8 cellular contexts compared by ENCODE assay signal in the genomic region with DNA sequence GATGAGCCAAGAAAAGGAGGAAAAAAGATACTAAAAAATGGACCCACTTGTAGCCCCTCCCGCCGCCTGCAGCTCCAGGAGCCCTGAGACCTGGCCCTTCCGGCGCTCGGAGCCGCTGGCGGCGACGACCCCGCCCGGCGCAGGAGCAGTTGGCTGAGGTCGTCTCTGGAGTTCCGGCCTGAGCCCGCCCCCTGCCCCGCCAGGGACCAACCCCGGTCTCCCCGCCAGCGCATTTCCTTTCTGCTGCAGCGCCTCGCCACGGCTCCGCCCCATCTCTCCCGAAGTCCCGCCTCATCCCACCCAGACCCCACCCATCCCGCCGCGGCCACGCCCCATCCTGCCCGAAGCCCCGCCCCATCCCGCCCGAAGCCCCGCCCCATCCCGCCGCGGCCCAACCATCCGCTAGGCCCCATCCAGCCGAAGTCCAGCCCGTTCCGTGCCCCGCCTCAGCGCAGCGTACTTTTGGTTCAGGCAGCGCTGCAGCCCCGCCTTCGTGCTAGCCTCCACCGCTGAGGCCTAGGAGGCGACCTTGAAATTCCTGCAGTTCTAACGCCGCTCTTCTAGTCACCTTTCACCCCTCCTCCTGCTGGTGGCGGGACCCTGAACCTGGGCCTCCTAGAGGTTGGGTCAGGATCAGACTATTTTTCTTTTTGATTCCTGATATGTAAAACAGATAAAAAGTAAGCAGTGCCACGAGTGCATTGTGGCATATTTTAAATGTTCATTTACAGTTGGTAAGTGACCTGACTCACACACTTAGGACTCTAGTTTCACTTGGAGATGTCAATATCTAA. TPM values are rescaled to one million over a fixed set of nuclear protein-coding genes. Genes with fewer than 3 reads are reported as not detected.
DNase-seq lines count a peak whose midpoint lies in the region; ATAC-seq and TF ChIP-seq lines count a peak whose summit lies in the region.

TSS of gene STN1 (minus strand) at position 132 of the 794 bp plus-strand sequence. CDS start 590 bp downstream, outside the sequence.

- H3K27ac ChIP-seq in C4-2B (peak within 1 kb of the TSS; percentile 91), liver (ENCODE audit: low read depth in 1 of 2, low read length in 2 of 2) (peak within 1 kb of the TSS; percentile 96)

- no peaks in the 10 kb centered on the region for H3K27me3 ChIP-seq in liver (ENCODE audit: control insufficient read depth in 4 of 4, insufficient read depth in 4 of 4, low read length in 3 of 4)

- peaks cover 3 to 26% (median 13%) of the 10 kb centered on the region in 4 donors for H3K4me1 ChIP-seq in liver (ENCODE audit: control insufficient read depth in 4 of 4, insufficient read depth in 4 of 4, low read length in 3 of 4)

- peak within 1 kb of the TSS; percentile 58 to 96 (median 95) for H3K4me3 ChIP-seq in liver (ENCODE audit: low read depth in 1 of 3, low read length in 3 of 3)

- DNase-seq in NCI-H748 treated with DMSO at 0.1 percent for 48 hours (lab: John Stamatoyannopoulos, UW) (peak; percentile 84), dermis blood vessel endothelial cell (peak; percentile 98)
- peak; percentile 91 to 93 for DNase-seq in activated CD4-positive, alpha-beta T cell treated with anti-CD3 and anti-CD28 coated beads, Interleukin-2, amount 50 U/mL, for 4 hours
- peak; percentile 97 for DNase-seq in stimulated activated CD4-positive, alpha-beta T cell treated with anti-CD3 and anti-CD28 coated beads, Interleukin-4, amount 100 ng/mL, for 24 hours

- H3K9me3 ChIP-seq in liver (ENCODE audit: control insufficient read depth in 4 of 4, low read length in 3 of 4): no peaks in the 10 kb centered on the region

- ATAC-seq in GM19372 (IDR thresholded peaks at IDR 0.05; ENCODE audit: low read depth, unreplicated experiment) (peak; percentile 94), HG03558 (IDR thresholded peaks at IDR 0.05; ENCODE audit: extremely low read depth, unreplicated experiment) (peak; percentile 76)

- no peaks in the 10 kb centered on the region for H3K36me3 ChIP-seq in liver (ENCODE audit: control insufficient read depth in 4 of 4, insufficient read depth in 3 of 4, low read depth in 1 of 4, low read length in 3 of 4)

- WGBS in liver: under 1% methylated on average over 53 of the region's 53 CpGs

- peak within 1 kb of the TSS; percentile 85 to 93 for H3K9ac ChIP-seq in liver (ENCODE audit: low read depth in 1 of 2, low read length in 2 of 2)

- peak; percentile 26 for TF ChIP-seq CTCF in C4-2B (conservative IDR thresholded peaks at IDR 0.05)
- TF ChIP-seq CTCF in liver (IDR thresholded peaks at IDR 0.05; ENCODE audit: low read depth, low read length, missing input control): peak; percentile 28

- TF ChIP-seq RAD21 in liver (IDR thresholded peaks at IDR 0.05): peak; percentile 17 to 43

TF ChIP-seq in liver, 16 proteins besides CTCF, POLR2A, EP300 and RAD21:
- TF ChIP-seq JUND (IDR thresholded peaks at IDR 0.05) (no peak), GABPA (IDR thresholded peaks at IDR 0.05 in 1 of 2, conservative IDR thresholded peaks at IDR 0.05 in 1 of 2) (peak; percentile 49 to 83), FOXA2 (IDR thresholded peaks at IDR 0.05) (no peak), MAX (IDR thresholded peaks at IDR 0.05) (no peak), RXRA (IDR thresholded peaks at IDR 0.05) (peak; percentile 39 to 71), SP1 (IDR thresholded peaks at IDR 0.05) (peak; percentile 96), HNF4A (conservative IDR thresholded peaks at IDR 0.05) (peak; percentile 72 to 76), TAF1 (conservative IDR thresholded peaks at IDR 0.05) (peak; percentile 58), FOXA1 (IDR thresholded peaks at IDR 0.05) (no peak), EGR1 (IDR thresholded peaks at IDR 0.05; ENCODE audit: low read depth in 2 of 2) (no peak), REST (IDR thresholded peaks at IDR 0.05) (peak; percentile 77), HNF4G (IDR thresholded peaks at IDR 0.05) (peak; percentile 64), YY1 (IDR thresholded peaks at IDR 0.05) (peak; percentile 26), NR2F2 (IDR thresholded peaks at IDR 0.05) (peak; percentile 88)
- TF ChIP-seq, protein P1, sequence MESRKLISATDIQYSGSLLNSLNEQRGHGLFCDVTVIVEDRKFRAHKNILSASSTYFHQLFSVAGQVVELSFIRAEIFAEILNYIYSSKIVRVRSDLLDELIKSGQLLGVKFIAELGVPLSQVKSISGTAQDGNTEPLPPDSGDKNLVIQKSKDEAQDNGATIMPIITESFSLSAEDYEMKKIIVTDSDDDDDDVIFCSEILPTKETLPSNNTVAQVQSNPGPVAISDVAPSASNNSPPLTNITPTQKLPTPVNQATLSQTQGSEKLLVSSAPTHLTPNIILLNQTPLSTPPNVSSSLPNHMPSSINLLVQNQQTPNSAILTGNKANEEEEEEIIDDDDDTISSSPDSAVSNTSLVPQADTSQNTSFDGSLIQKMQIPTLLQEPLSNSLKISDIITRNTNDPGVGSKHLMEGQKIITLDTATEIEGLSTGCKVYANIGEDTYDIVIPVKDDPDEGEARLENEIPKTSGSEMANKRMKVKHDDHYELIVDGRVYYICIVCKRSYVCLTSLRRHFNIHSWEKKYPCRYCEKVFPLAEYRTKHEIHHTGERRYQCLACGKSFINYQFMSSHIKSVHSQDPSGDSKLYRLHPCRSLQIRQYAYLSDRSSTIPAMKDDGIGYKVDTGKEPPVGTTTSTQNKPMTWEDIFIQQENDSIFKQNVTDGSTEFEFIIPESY (IDR thresholded peaks at IDR 0.05): no peak
- TF ChIP-seq, protein P2, sequence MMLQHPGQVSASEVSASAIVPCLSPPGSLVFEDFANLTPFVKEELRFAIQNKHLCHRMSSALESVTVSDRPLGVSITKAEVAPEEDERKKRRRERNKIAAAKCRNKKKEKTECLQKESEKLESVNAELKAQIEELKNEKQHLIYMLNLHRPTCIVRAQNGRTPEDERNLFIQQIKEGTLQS (IDR thresholded peaks at IDR 0.05): no peak
TF ChIP-seq in liver: peak in this region for 9.

RNA-seq across cellular contexts. Expression of gene STN1, which starts in this region (rescaled TPM):
- 39.4 and 39.5 TPM in 2 replicates for total RNA-seq in dermis blood vessel endothelial cell
- total RNA-seq in liver: 10 to 100 TPM in 1 of 2 donors, 1 to 10 TPM in 1; 9.0 to 12.9 TPM
- 1 to 10 TPM; 6.9 to 7.0 TPM for polyA plus RNA-seq in liver

Comparison
In these comparisons a context has a peak if more than half of its experiments do, and no peak if none do; other contexts are left out.
1. Peak in every context shown above with its lines: DNase-seq, ATAC-seq, H3K4me3 ChIP-seq and H3K27ac ChIP-seq.